Comparison of ENCODE assay signal across 21 cellular contexts in genomic region chr6:36695414-36695813, GRCh38. TPM values are rescaled to one million over a fixed set of nuclear protein-coding genes. Genes with fewer than 3 reads are reported as not detected.
"Had no signal": no experiment of that assay in that cellular context is flagged by ENCODE, and none has a peak within 500 bp of the region (broad histone marks: within the 10 kb centered on the region; RNA-seq: fewer than 3 reads in every experiment).

No MANE protein-coding gene starts in this region.

- DNase-seq: activated CD4-positive, alpha-beta T cell treated with anti-CD3 and anti-CD28 coated beads for 48 hours; activated gamma-delta T cell; adrenal gland; central memory CD4-positive, alpha-beta T cell; effector CD8-positive, alpha-beta T cell; heart left ventricle; left colon; naive thymus-derived CD4-positive, alpha-beta T cell; nucleus accumbens; stimulated activated CD4-positive, alpha-beta T cell treated with anti-CD3 and anti-CD28 coated beads, Interleukin-4, amount 100 ng/mL, for 4 hours; substantia nigra; SW 1271; T1000; transverse colon had no signal

- H3K9me3 Mint-ChIP-seq: naive thymus-derived CD4-positive, alpha-beta T cell had no signal

- H3K27ac ChIP-seq: adrenal gland, coronary artery, heart left ventricle, right atrium auricular region, SJSA1, skin epidermis, transverse colon had no signal

- H3K4me1 ChIP-seq: SJSA1 had no signal

- H3K36me3 Mint-ChIP-seq: naive thymus-derived CD4-positive, alpha-beta T cell had no signal

- ATAC-seq: heart left ventricle; left colon; naive thymus-derived CD4-positive, alpha-beta T cell had no signal

- H3K4me3 ChIP-seq: adrenal gland, coronary artery, heart left ventricle, lung, right atrium auricular region, SJSA1, skin epidermis, transverse colon had no signal

- H3K27me3 ChIP-seq: adrenal gland, heart left ventricle, right atrium auricular region, SJSA1, transverse colon had no signal

RNA-seq across cellular contexts. Expression of gene RAB44, which starts 2.2 kb away (rescaled TPM):
- total RNA-seq: adrenal gland, frontal cortex, SJSA1 had no signal
- polyA plus RNA-seq: fibroblast of lung; naive thymus-derived CD4-positive, alpha-beta T cell had no signal
